ENCODE assay signal across 1 cellular context in genomic region chr7:143507094-143507518, GRCh38.
TF ChIP-seq lines count a peak whose summit lies in the region.

No MANE protein-coding gene starts in this region.

TF ChIP-seq in K562, 482 proteins besides CTCF, POLR2A, EP300 and RAD21 (continues in another document):
- TF ChIP-seq MYC (IDR thresholded peaks at IDR 0.05; ENCODE audit: low read depth, low read length) (peak; percentile 61), MYC (CRISPR knock-in tag; IDR thresholded peaks at IDR 0.05; ENCODE audit: borderline replicate concordance, low read depth) (no peak), MAZ (CRISPR knock-in tag; conservative IDR thresholded peaks at IDR 0.05 in 1 of 2, IDR thresholded peaks at IDR 0.05 in 1 of 2) (0 out of 4 replicates have a peak, but pooled peaks of 1 of the 2 experiments have one; percentile 28), USF2 (CRISPR knock-in tag; IDR thresholded peaks at IDR 0.05) (peak; percentile 43), BRF2 (IDR thresholded peaks at IDR 0.05; ENCODE audit: borderline replicate concordance, insufficient read depth, insufficient read length) (no peak), CREB3L1 (IDR thresholded peaks at IDR 0.05; ENCODE audit: borderline replicate concordance, low read depth) (peak; percentile 59; the same call in 1 of the 2 replicates), TRIM24 (IDR thresholded peaks at IDR 0.05) (peak; percentile 56 to 78; a peak in 3 of 4 replicates), POLR2AphosphoS5 (IDR thresholded peaks at IDR 0.05; ENCODE audit: control insufficient read depth, insufficient read depth, low read depth, low read length) (0 out of 2 replicates have a peak, but pooled peaks have one; percentile 43), PKNOX1 (IDR thresholded peaks at IDR 0.05) (peak; percentile 33; the same call in 1 of the 2 replicates), HMBOX1 (IDR thresholded peaks at IDR 0.05) (peak; percentile 78), MGA (IDR thresholded peaks at IDR 0.05) (peak; percentile 89), FOXK2 (conservative IDR thresholded peaks at IDR 0.05 in 1 of 2, IDR thresholded peaks at IDR 0.05 in 1 of 2; ENCODE audit: low read depth in 2 of 2) (0 out of 4 replicates have a peak, but pooled peaks of 1 of the 2 experiments have one; percentile 18), EGR1 (conservative IDR thresholded peaks at IDR 0.05) (0 out of 2 replicates have a peak, but pooled peaks have one; percentile 15), KHSRP (IDR thresholded peaks at IDR 0.05) (no peak), FOSL1 (tag; conservative IDR thresholded peaks at IDR 0.05) (peak; percentile 86; the same call in 1 of the 2 replicates), ZNF197 (CRISPR knock-in tag; IDR thresholded peaks at IDR 0.05; ENCODE audit: low read depth) (no peak), TCF3 (CRISPR knock-in tag; IDR thresholded peaks at IDR 0.05) (peak; percentile 38; the same call in 1 of the 2 replicates), SMARCE1 (IDR thresholded peaks at IDR 0.05) (peak; percentile 47; the same call in 1 of the 2 replicates), MNT (conservative IDR thresholded peaks at IDR 0.05) (peak; percentile 91 to 94), ATF7 (IDR thresholded peaks at IDR 0.05) (0 out of 2 replicates have a peak, but pooled peaks have one; percentile 16), NFE2 (IDR thresholded peaks at IDR 0.05; ENCODE audit: low read depth) (peak; percentile 80), PTRF (tag; IDR thresholded peaks at IDR 0.05) (no peak), SIN3A (IDR thresholded peaks at IDR 0.05; ENCODE audit: borderline replicate concordance in 2 of 2, control insufficient read depth in 1 of 2, low read depth in 2 of 2, low read length in 2 of 2) (peak in 1 of 2 experiments; percentile 67; a peak in 1 of 4 replicates), VEZF1 (CRISPR knock-in tag; IDR thresholded peaks at IDR 0.05) (peak; percentile 54), NCOA1 (IDR thresholded peaks at IDR 0.05; ENCODE audit: low read depth) (0 out of 2 replicates have a peak, but pooled peaks have one; percentile 24), DPF2 (IDR thresholded peaks at IDR 0.05) (peak; percentile 80), ATF3 (IDR thresholded peaks at IDR 0.05) (peak; percentile 26; the same call in 1 of the 2 replicates), ATF3 (CRISPR knock-in tag; conservative IDR thresholded peaks at IDR 0.05) (no peak), ZNF134 (CRISPR knock-in tag; conservative IDR thresholded peaks at IDR 0.05) (no peak), CREM (IDR thresholded peaks at IDR 0.05; ENCODE audit: low read depth) (0 out of 2 replicates have a peak, but pooled peaks have one; percentile 14), ARID1B (IDR thresholded peaks at IDR 0.05) (peak; percentile 80), ZBTB17 (CRISPR knock-in tag; IDR thresholded peaks at IDR 0.05) (no peak), ZNF24 (IDR thresholded peaks at IDR 0.05) (peak; percentile 83), NRF1 (conservative IDR thresholded peaks at IDR 0.05 in 1 of 2, IDR thresholded peaks at IDR 0.05 in 1 of 2) (peak in 1 of 2 experiments; percentile 41; a peak in 1 of 4 replicates), C11orf30 (IDR thresholded peaks at IDR 0.05; ENCODE audit: low read depth) (peak; percentile 41; the same call in 1 of the 2 replicates), CBX3 (IDR thresholded peaks at IDR 0.05; ENCODE audit: borderline replicate concordance in 1 of 2, low read length in 2 of 2) (peak in 1 of 2 experiments; percentile 66; a peak in 2 of 3 replicates), SMARCA4 (IDR thresholded peaks at IDR 0.05) (peak; percentile 66; the same call in 1 of the 2 replicates), ZNF316 (IDR thresholded peaks at IDR 0.05) (peak; percentile 76), RNF2 (IDR thresholded peaks at IDR 0.05) (peak; percentile 28; the same call in 1 of the 2 replicates)
